ENCODE assay signal across 32 cellular contexts in the genomic region with DNA sequence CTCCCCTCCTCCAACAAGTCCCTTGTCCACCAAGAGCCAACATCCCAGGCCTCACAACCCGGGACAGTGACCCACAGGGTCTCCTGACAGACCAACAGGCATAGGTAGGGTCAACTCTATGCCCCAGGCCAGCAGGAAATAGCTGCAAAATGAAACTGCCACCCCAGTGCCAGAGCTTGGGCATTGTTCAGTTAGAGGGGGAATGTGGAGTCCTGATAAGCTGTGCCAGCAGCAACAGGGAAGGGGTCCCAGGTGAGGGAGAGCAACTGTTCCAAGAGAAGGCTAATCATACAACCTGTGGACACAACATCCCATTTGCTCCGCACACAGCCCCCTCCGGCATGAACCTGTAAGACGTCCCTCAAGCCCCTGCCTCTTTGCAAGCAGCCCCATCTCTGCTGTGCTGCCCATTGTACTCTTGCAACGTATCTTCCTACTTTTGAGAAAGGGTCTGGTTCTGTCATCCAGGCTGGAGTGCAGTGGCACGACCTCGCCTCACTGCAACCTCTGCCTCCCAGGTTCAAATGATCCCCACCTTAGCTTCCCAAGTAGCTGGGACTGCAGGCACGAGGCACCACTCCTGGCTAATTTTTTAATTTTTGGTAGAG. TPM values are rescaled to one million over a fixed set of nuclear protein-coding genes. Genes with fewer than 3 reads are reported as not detected.
"Had no signal": no experiment of that assay in that cellular context is flagged by ENCODE, and none has a peak within 500 bp of the region (broad histone marks: within the 10 kb centered on the region; RNA-seq: fewer than 3 reads in every experiment).

No MANE protein-coding gene starts in this region.

- H3K4me1 ChIP-seq: adrenal gland, body of pancreas, colonic mucosa, gastroesophageal sphincter had no signal

- H3K36me3 Mint-ChIP-seq: activated naive CD4-positive, alpha-beta T cell treated with anti-CD3 and anti-CD28 coated beads, Interleukin-2, amount 10 ng/mL, durations not matched to agents 7 days and 5 days; activated naive CD4-positive, alpha-beta T cell treated with anti-CD3 and anti-CD28 coated beads, Interleukin-2, amount 50 U/mL, for 72 hours; WTC11 had no signal

- H3K4me1 Mint-ChIP-seq: activated CD4-positive, alpha-beta memory T cell treated with anti-CD3 and anti-CD28 coated beads, Interleukin-2, amount 10 ng/mL, durations not matched to agents 7 days and 5 days; activated CD4-positive, alpha-beta T cell treated with anti-CD3 and anti-CD28 coated beads, Interleukin-2, amount 10 ng/mL, durations not matched to agents 7 days and 5 days; activated naive CD4-positive, alpha-beta T cell treated with anti-CD3 and anti-CD28 coated beads, Interleukin-2, amount 10 ng/mL, durations not matched to agents 7 days and 5 days; WTC11 had no signal

- H3K36me3 ChIP-seq: adrenal gland, colonic mucosa, esophagus squamous epithelium, gastroesophageal sphincter had no signal

- H3K4me3 Mint-ChIP-seq: activated CD4-positive, alpha-beta memory T cell treated with anti-CD3 and anti-CD28 coated beads, Interleukin-2, amount 10 ng/mL, durations not matched to agents 7 days and 5 days; activated CD4-positive, alpha-beta T cell treated with anti-CD3 and anti-CD28 coated beads, Interleukin-2, amount 10 ng/mL, durations not matched to agents 7 days and 5 days; activated naive CD4-positive, alpha-beta T cell treated with anti-CD3 and anti-CD28 coated beads, Interleukin-2, amount 10 ng/mL, durations not matched to agents 7 days and 5 days; activated T-cell treated with anti-CD3 and anti-CD28 coated beads, Interleukin-2, amount 50 U/mL, for 24 hours; activated T-cell treated with anti-CD3 and anti-CD28 coated beads, Interleukin-2, amount 50 U/mL, for 72 hours; WTC11 had no signal

- FAIRE-seq: endometrium, endothelial cell of umbilical vein had no signal

- H3K9me3 ChIP-seq: adrenal gland, body of pancreas, colonic mucosa, esophagus squamous epithelium, gastroesophageal sphincter had no signal

- H3K9me3 Mint-ChIP-seq: activated CD4-positive, alpha-beta memory T cell treated with anti-CD3 and anti-CD28 coated beads, Interleukin-2, amount 10 ng/mL, durations not matched to agents 7 days and 5 days; activated naive CD4-positive, alpha-beta T cell treated with anti-CD3 and anti-CD28 coated beads, Interleukin-2, amount 10 ng/mL, durations not matched to agents 7 days and 5 days; activated naive CD4-positive, alpha-beta T cell treated with anti-CD3 and anti-CD28 coated beads, Interleukin-2, amount 50 U/mL, for 72 hours; activated T-cell treated with anti-CD3 and anti-CD28 coated beads, Interleukin-2, amount 50 U/mL, for 24 hours had no signal

- H3K27ac ChIP-seq: adrenal gland, body of pancreas, colonic mucosa, epithelial cell of prostate, esophagus squamous epithelium, gastroesophageal sphincter had no signal

- H3K27me3 ChIP-seq: adrenal gland, body of pancreas, colonic mucosa, gastroesophageal sphincter had no signal

- ATAC-seq: activated naive CD4-positive, alpha-beta T cell treated with anti-CD3 and anti-CD28 coated beads, Interleukin-2, amount 50 U/mL, for 72 hours; activated T-cell treated with anti-CD3 and anti-CD28 coated beads, Interleukin-2, amount 50 U/mL, for 72 hours; body of pancreas; gastroesophageal sphincter; WTC11 had no signal

- DNase-seq: activated CD4-positive, alpha-beta memory T cell treated with anti-CD3 and anti-CD28 coated beads, Interleukin-2, amount 10 ng/mL, durations not matched to agents 7 days and 5 days; activated CD4-positive, alpha-beta T cell treated with anti-CD3 and anti-CD28 coated beads for 1 hour; activated CD4-positive, alpha-beta T cell treated with anti-CD3 and anti-CD28 coated beads for 4 hours; activated CD4-positive, alpha-beta T cell treated with anti-CD3 and anti-CD28 coated beads, Interleukin-2, amount 10 ng/mL, durations not matched to agents 7 days and 5 days; activated CD4-positive, alpha-beta T cell treated with anti-CD3 and anti-CD28 coated beads, Interleukin-2, amount 50 U/mL, for 4 hours; activated CD8-positive, alpha-beta memory T cell treated with anti-CD3 and anti-CD28 coated beads, Interleukin-2, amount 50 U/mL, for 48 hours; activated gamma-delta T cell; activated naive CD4-positive, alpha-beta T cell; activated naive CD4-positive, alpha-beta T cell treated with anti-CD3 and anti-CD28 coated beads, Interleukin-2, amount 10 ng/mL, durations not matched to agents 7 days and 5 days; activated T-cell treated with anti-CD3 and anti-CD28 coated beads for 4 hours; activated T-cell treated with anti-CD3 and anti-CD28 coated beads, Interleukin-2, amount 50 U/mL, for 24 hours; activated T-cell treated with anti-CD3 and anti-CD28 coated beads, Interleukin-2, amount 50 U/mL, for 72 hours; amygdala; body of pancreas; caudate nucleus; colonic mucosa; effector CD8-positive, alpha-beta T cell; esophagus squamous epithelium; foreskin melanocyte; T-helper 2 cell had no signal

- H3K4me3 ChIP-seq: adrenal gland, body of pancreas, colonic mucosa, esophagus squamous epithelium, gastroesophageal sphincter had no signal

- H3K27ac Mint-ChIP-seq: activated CD4-positive, alpha-beta memory T cell treated with anti-CD3 and anti-CD28 coated beads, Interleukin-2, amount 10 ng/mL, durations not matched to agents 7 days and 5 days; activated CD4-positive, alpha-beta T cell treated with anti-CD3 and anti-CD28 coated beads, Interleukin-2, amount 10 ng/mL, durations not matched to agents 7 days and 5 days; activated naive CD4-positive, alpha-beta T cell treated with anti-CD3 and anti-CD28 coated beads, Interleukin-2, amount 10 ng/mL, durations not matched to agents 7 days and 5 days; activated naive CD4-positive, alpha-beta T cell treated with anti-CD3 and anti-CD28 coated beads, Interleukin-2, amount 50 U/mL, for 72 hours; activated T-cell treated with anti-CD3 and anti-CD28 coated beads, Interleukin-2, amount 50 U/mL, for 24 hours; activated T-cell treated with anti-CD3 and anti-CD28 coated beads, Interleukin-2, amount 50 U/mL, for 72 hours; WTC11 had no signal

RNA-seq across cellular contexts. Expression of a gene that starts 17.2 kb away (rescaled TPM):
- total RNA-seq: activated CD4-positive, alpha-beta memory T cell treated with anti-CD3 and anti-CD28 coated beads, Interleukin-2, amount 10 ng/mL, durations not matched to agents 7 days and 5 days; activated CD4-positive, alpha-beta T cell treated with anti-CD3 and anti-CD28 coated beads, Interleukin-2, amount 10 ng/mL, durations not matched to agents 7 days and 5 days; activated naive CD4-positive, alpha-beta T cell treated with anti-CD3 and anti-CD28 coated beads, Interleukin-2, amount 50 U/mL, for 72 hours; activated T-cell treated with anti-CD3 and anti-CD28 coated beads, Interleukin-2, amount 50 U/mL, for 72 hours; dermis microvascular lymphatic vessel endothelial cell; endothelial cell of umbilical vein; esophagus squamous epithelium; fibroblast of lung; fibroblast of villous mesenchyme; gastroesophageal sphincter; glomerular endothelial cell; T-helper 1 cell treated with Interleukin-12 subunit alpha and Interleukin-12 subunit beta and Interleukin-4 antibody, amounts not matched to agents 30 ng/mL and 1 ng/mL, for 36 hours had no signal
- polyA plus RNA-seq: endothelial cell of umbilical vein, fibroblast of lung had no signal

RNA-seq across cellular contexts. Expression of a gene that starts 29.0 kb away (rescaled TPM):
- total RNA-seq: activated CD4-positive, alpha-beta memory T cell treated with anti-CD3 and anti-CD28 coated beads, Interleukin-2, amount 10 ng/mL, durations not matched to agents 7 days and 5 days; activated CD4-positive, alpha-beta T cell treated with anti-CD3 and anti-CD28 coated beads, Interleukin-2, amount 10 ng/mL, durations not matched to agents 7 days and 5 days; activated naive CD4-positive, alpha-beta T cell treated with anti-CD3 and anti-CD28 coated beads, Interleukin-2, amount 50 U/mL, for 72 hours; activated T-cell treated with anti-CD3 and anti-CD28 coated beads, Interleukin-2, amount 50 U/mL, for 72 hours; dermis microvascular lymphatic vessel endothelial cell; endothelial cell of umbilical vein; esophagus squamous epithelium; fibroblast of lung; fibroblast of villous mesenchyme; gastroesophageal sphincter; glomerular endothelial cell; T-helper 1 cell treated with Interleukin-12 subunit alpha and Interleukin-12 subunit beta and Interleukin-4 antibody, amounts not matched to agents 30 ng/mL and 1 ng/mL, for 36 hours had no signal
- polyA plus RNA-seq: endothelial cell of umbilical vein, fibroblast of lung had no signal
